Comparison of ENCODE assay signal across 38 cellular contexts in the genomic region with DNA sequence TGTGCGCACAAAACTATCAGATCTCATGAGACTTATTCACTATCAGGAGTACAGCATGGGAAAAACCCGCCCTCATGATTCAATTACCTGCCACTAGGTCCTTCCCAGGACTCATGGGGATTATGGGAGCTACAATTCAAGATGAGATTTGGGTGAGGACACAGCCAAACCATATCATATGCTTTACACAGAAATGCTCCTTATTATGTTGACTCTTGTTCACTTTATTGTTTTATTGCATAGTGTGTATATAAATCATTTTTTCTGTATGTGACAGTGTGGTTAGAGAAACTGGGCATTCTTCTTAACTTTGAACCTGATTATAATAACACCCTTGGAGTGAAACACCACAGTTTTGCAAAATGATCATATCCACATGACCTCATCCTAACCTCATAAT.
"Had no signal": no experiment of that assay in that cellular context is flagged by ENCODE, and none has a peak within 500 bp of the region (broad histone marks: within the 10 kb centered on the region; RNA-seq: fewer than 3 reads in every experiment).

No MANE protein-coding gene starts in this region.

- H3K4me3 ChIP-seq: ascending aorta, cardiac muscle cell had no signal

- H3K9me3 Mint-ChIP-seq: activated naive CD4-positive, alpha-beta T cell treated with anti-CD3 and anti-CD28 coated beads, Interleukin-2, amount 50 U/mL, for 24 hours; activated naive CD8-positive, alpha-beta T cell treated with anti-CD3 and anti-CD28 coated beads, Interleukin-2, amount 50 U/mL, for 24 hours; activated T-helper 2 cell treated with anti-CD3 and anti-CD28 coated beads, Interferon-gamma antibody, Interleukin-2, Interleukin-4, amounts not matched to agents 10 μg/mL and 5 μg/mL and 100 μg/mL, durations not matched to agents 14 hours and 24 hours and 36 hours; central memory CD8-positive, alpha-beta T cell; T-helper 1 cell treated with Interleukin-12 subunit alpha and Interleukin-12 subunit beta and Interleukin-4 antibody, amounts not matched to agents 30 μg/mL and 1 μg/mL, for 36 hours; WTC11 had no signal

- H3K36me3 Mint-ChIP-seq: activated CD8-positive, alpha-beta memory T cell treated with anti-CD3 and anti-CD28 coated beads, Interleukin-2, amount 10 ng/mL, durations not matched to agents 7 days and 5 days; activated naive CD4-positive, alpha-beta T cell treated with anti-CD3 and anti-CD28 coated beads, Interleukin-2, amount 10 ng/mL, durations not matched to agents 7 days and 5 days; activated naive CD4-positive, alpha-beta T cell treated with anti-CD3 and anti-CD28 coated beads, Interleukin-2, amount 50 U/mL, for 24 hours; activated naive CD8-positive, alpha-beta T cell; activated naive CD8-positive, alpha-beta T cell treated with anti-CD3 and anti-CD28 coated beads, Interleukin-2, amount 10 ng/mL, durations not matched to agents 7 days and 5 days; brain; WTC11 had no signal

- H3K36me3 ChIP-seq: ascending aorta, cardiac muscle cell had no signal

- DNase-seq: activated CD4-positive, alpha-beta memory T cell treated with anti-CD3 and anti-CD28 coated beads, Interleukin-2, amount 10 ng/mL, durations not matched to agents 7 days and 5 days; activated CD4-positive, alpha-beta T cell treated with anti-CD3 and anti-CD28 coated beads for 1 hour; activated CD4-positive, alpha-beta T cell treated with anti-CD3 and anti-CD28 coated beads for 36 hours; activated CD4-positive, alpha-beta T cell treated with anti-CD3 and anti-CD28 coated beads for 48 hours; activated CD4-positive, alpha-beta T cell treated with anti-CD3 and anti-CD28 coated beads, Interleukin-2, amount 10 ng/mL, durations not matched to agents 7 days and 5 days; activated CD4-positive, alpha-beta T cell treated with anti-CD3 and anti-CD28 coated beads, Interleukin-2, amount 50 U/mL, for 48 hours; activated CD4-positive, CD25-positive, alpha-beta regulatory T cell; activated CD8-positive, alpha-beta memory T cell treated with anti-CD3 and anti-CD28 coated beads for 24 hours; activated CD8-positive, alpha-beta memory T cell treated with anti-CD3 and anti-CD28 coated beads, Interleukin-2, amount 10 ng/mL, durations not matched to agents 7 days and 5 days; activated CD8-positive, alpha-beta memory T cell treated with anti-CD3 and anti-CD28 coated beads, Interleukin-2, amount 50 U/mL, for 48 hours; activated CD8-positive, alpha-beta T cell treated with anti-CD3 and anti-CD28 coated beads, Interleukin-2, amount 10 ng/mL, durations not matched to agents 7 days and 5 days; activated effector memory CD4-positive, alpha-beta T cell treated with Interleukin-2 at 50 U/mL for 16 hours; activated gamma-delta T cell; activated naive CD4-positive, alpha-beta T cell treated with anti-CD3 and anti-CD28 coated beads, Interleukin-2, amount 10 ng/mL, durations not matched to agents 7 days and 5 days; activated naive CD4-positive, alpha-beta T cell treated with Interleukin-2 at 50 U/mL for 16 hours; activated naive CD8-positive, alpha-beta T cell treated with anti-CD3 and anti-CD28 coated beads, Interleukin-2, amount 10 ng/mL, durations not matched to agents 7 days and 5 days; activated naive CD8-positive, alpha-beta T cell treated with anti-CD3 and anti-CD28 coated beads, Interleukin-2, amount 50 U/mL, for 24 hours; activated T-cell treated with anti-CD3 and anti-CD28 coated beads, Interleukin-2, amount 50 U/mL, for 24 hours; activated T-cell treated with anti-CD3 and anti-CD28 coated beads, Interleukin-2, amount 50 U/mL, for 48 hours; amygdala; anterior cingulate cortex; cerebellar nuclear complex; T-helper 1 cell; T-helper 2 cell; T-helper 9 cell had no signal

- FAIRE-seq: TTC549 had no signal

- H3K9me3 ChIP-seq: ascending aorta had no signal

- H3K27ac ChIP-seq: ascending aorta, cardiac muscle cell, VCaP had no signal

- H3K4me1 ChIP-seq: ascending aorta had no signal

- H3K4me1 Mint-ChIP-seq: activated CD4-positive, alpha-beta memory T cell treated with anti-CD3 and anti-CD28 coated beads, Interleukin-2, amount 10 ng/mL, durations not matched to agents 7 days and 5 days; activated CD4-positive, alpha-beta T cell treated with anti-CD3 and anti-CD28 coated beads, Interleukin-2, amount 10 ng/mL, durations not matched to agents 7 days and 5 days; activated CD8-positive, alpha-beta memory T cell treated with anti-CD3 and anti-CD28 coated beads, Interleukin-2, amount 10 ng/mL, durations not matched to agents 7 days and 5 days; activated naive CD4-positive, alpha-beta T cell treated with anti-CD3 and anti-CD28 coated beads, Interleukin-2, amount 10 ng/mL, durations not matched to agents 7 days and 5 days; activated naive CD4-positive, alpha-beta T cell treated with anti-CD3 and anti-CD28 coated beads, Interleukin-2, amount 50 U/mL, for 24 hours; activated naive CD8-positive, alpha-beta T cell treated with anti-CD3 and anti-CD28 coated beads, Interleukin-2, amount 10 ng/mL, durations not matched to agents 7 days and 5 days; activated naive CD8-positive, alpha-beta T cell treated with anti-CD3 and anti-CD28 coated beads, Interleukin-2, amount 50 U/mL, for 24 hours; central memory CD8-positive, alpha-beta T cell had no signal

- ATAC-seq: activated CD4-positive, alpha-beta T cell treated with anti-CD3 and anti-CD28 coated beads for 36 hours; activated CD4-positive, CD25-positive, alpha-beta regulatory T cell treated with anti-CD3 and anti-CD28 coated beads, Interleukin-2, amount 50 U/mL, for 24 hours; activated CD8-positive, alpha-beta memory T cell treated with anti-CD3 and anti-CD28 coated beads, Interleukin-2, amount 10 ng/mL, durations not matched to agents 7 days and 5 days; activated CD8-positive, alpha-beta T cell treated with anti-CD3 and anti-CD28 coated beads, Interleukin-2, amount 10 ng/mL, durations not matched to agents 7 days and 5 days; activated naive CD8-positive, alpha-beta T cell treated with anti-CD3 and anti-CD28 coated beads, Interleukin-2, amount 50 U/mL, for 24 hours; WTC11 had no signal

- H3K27me3 Mint-ChIP-seq: activated CD4-positive, alpha-beta memory T cell treated with anti-CD3 and anti-CD28 coated beads, Interleukin-2, amount 10 ng/mL, durations not matched to agents 7 days and 5 days; activated CD4-positive, alpha-beta T cell treated with anti-CD3 and anti-CD28 coated beads for 36 hours; activated CD4-positive, alpha-beta T cell treated with anti-CD3 and anti-CD28 coated beads, Interleukin-2, amount 10 ng/mL, durations not matched to agents 7 days and 5 days; activated naive CD4-positive, alpha-beta T cell treated with anti-CD3 and anti-CD28 coated beads, Interleukin-2, amount 50 U/mL, for 24 hours; activated naive CD8-positive, alpha-beta T cell; activated naive CD8-positive, alpha-beta T cell treated with anti-CD3 and anti-CD28 coated beads, Interleukin-2, amount 50 U/mL, for 24 hours; activated T-cell treated with anti-CD3 and anti-CD28 coated beads, Interleukin-2, amount 50 U/mL, for 24 hours had no signal

- H3K4me3 Mint-ChIP-seq: activated CD4-positive, alpha-beta memory T cell treated with anti-CD3 and anti-CD28 coated beads, Interleukin-2, amount 10 ng/mL, durations not matched to agents 7 days and 5 days; activated CD4-positive, alpha-beta T cell treated with anti-CD3 and anti-CD28 coated beads for 36 hours; activated CD4-positive, alpha-beta T cell treated with anti-CD3 and anti-CD28 coated beads, Interleukin-2, amount 10 ng/mL, durations not matched to agents 7 days and 5 days; activated CD8-positive, alpha-beta memory T cell treated with anti-CD3 and anti-CD28 coated beads, Interleukin-2, amount 10 ng/mL, durations not matched to agents 7 days and 5 days; activated CD8-positive, alpha-beta T cell treated with anti-CD3 and anti-CD28 coated beads, Interleukin-2, amount 10 ng/mL, durations not matched to agents 7 days and 5 days; activated naive CD4-positive, alpha-beta T cell treated with anti-CD3 and anti-CD28 coated beads, Interleukin-2, amount 10 ng/mL, durations not matched to agents 7 days and 5 days; activated naive CD4-positive, alpha-beta T cell treated with anti-CD3 and anti-CD28 coated beads, Interleukin-2, amount 50 U/mL, for 24 hours; activated naive CD8-positive, alpha-beta T cell; activated naive CD8-positive, alpha-beta T cell treated with anti-CD3 and anti-CD28 coated beads, Interleukin-2, amount 10 ng/mL, durations not matched to agents 7 days and 5 days; activated naive CD8-positive, alpha-beta T cell treated with anti-CD3 and anti-CD28 coated beads, Interleukin-2, amount 50 U/mL, for 24 hours; activated T-cell treated with anti-CD3 and anti-CD28 coated beads, Interleukin-2, amount 50 U/mL, for 24 hours; brain; central memory CD8-positive, alpha-beta T cell; T-helper 1 cell treated with Interleukin-12 subunit alpha and Interleukin-12 subunit beta and Interleukin-4 antibody, amounts not matched to agents 30 μg/mL and 1 μg/mL, for 36 hours; T-helper 2 cell treated with Interferon-gamma antibody and Interleukin-4, amounts not matched to agents 5 μg/mL and 100 μg/mL, for 36 hours; WTC11 had no signal

- H3K27ac Mint-ChIP-seq: activated CD4-positive, alpha-beta memory T cell treated with anti-CD3 and anti-CD28 coated beads, Interleukin-2, amount 10 ng/mL, durations not matched to agents 7 days and 5 days; activated CD4-positive, alpha-beta T cell treated with anti-CD3 and anti-CD28 coated beads for 36 hours; activated CD4-positive, alpha-beta T cell treated with anti-CD3 and anti-CD28 coated beads, Interleukin-2, amount 10 ng/mL, durations not matched to agents 7 days and 5 days; activated CD8-positive, alpha-beta memory T cell treated with anti-CD3 and anti-CD28 coated beads, Interleukin-2, amount 10 ng/mL, durations not matched to agents 7 days and 5 days; activated CD8-positive, alpha-beta T cell treated with anti-CD3 and anti-CD28 coated beads, Interleukin-2, amount 10 ng/mL, durations not matched to agents 7 days and 5 days; activated naive CD4-positive, alpha-beta T cell treated with anti-CD3 and anti-CD28 coated beads, Interleukin-2, amount 10 ng/mL, durations not matched to agents 7 days and 5 days; activated naive CD4-positive, alpha-beta T cell treated with anti-CD3 and anti-CD28 coated beads, Interleukin-2, amount 50 U/mL, for 24 hours; activated naive CD8-positive, alpha-beta T cell; activated naive CD8-positive, alpha-beta T cell treated with anti-CD3 and anti-CD28 coated beads, Interleukin-2, amount 10 ng/mL, durations not matched to agents 7 days and 5 days; activated naive CD8-positive, alpha-beta T cell treated with anti-CD3 and anti-CD28 coated beads, Interleukin-2, amount 50 U/mL, for 24 hours; activated T-cell treated with anti-CD3 and anti-CD28 coated beads, Interleukin-2, amount 50 U/mL, for 24 hours; activated T-helper 2 cell treated with anti-CD3 and anti-CD28 coated beads, Interferon-gamma antibody, Interleukin-2, Interleukin-4, amounts not matched to agents 10 μg/mL and 5 μg/mL and 100 μg/mL, durations not matched to agents 14 hours and 24 hours and 36 hours; T-helper 1 cell treated with Interleukin-12 subunit alpha and Interleukin-12 subunit beta and Interleukin-4 antibody, amounts not matched to agents 30 μg/mL and 1 μg/mL, for 36 hours; T-helper 2 cell treated with Interferon-gamma antibody and Interleukin-4, amounts not matched to agents 5 μg/mL and 100 μg/mL, for 36 hours; WTC11 had no signal

- H3K27me3 ChIP-seq: ascending aorta, cardiac muscle cell had no signal
